Comparison of ENCODE assay signal across 19 cellular contexts in genomic region chr6:16653226-16653625, GRCh38.
DNase-seq lines count a peak whose midpoint lies in the region; ATAC-seq, FAIRE-seq and TF ChIP-seq lines count a peak whose summit lies in the region.
"Had no signal": no experiment of that assay in that cellular context is flagged by ENCODE, and none has a peak within 500 bp of the region (broad histone marks: within the 10 kb centered on the region; RNA-seq: fewer than 3 reads in every experiment).

No MANE protein-coding gene starts in this region.

- H3K27me3 ChIP-seq in CD4-positive, alpha-beta T cell (ENCODE audit: control insufficient read depth, insufficient read depth, low read length): no peaks in the 10 kb centered on the region

- peaks cover 70% of the 10 kb centered on the region for H3K4me1 Mint-ChIP-seq in T-helper 2 cell treated with Interferon-gamma antibody and Interleukin-4, amounts not matched to agents 5 μg/mL and 100 μg/mL, for 36 hours (ENCODE audit: low read depth)
- H3K4me1 Mint-ChIP-seq in CD4-positive, alpha-beta T cell (ENCODE audit: low read depth): peaks cover 63% of the 10 kb centered on the region
- H3K4me1 Mint-ChIP-seq in activated T-helper 2 cell treated with anti-CD3 and anti-CD28 coated beads, Interferon-gamma antibody, Interleukin-2, Interleukin-4, amounts not matched to agents 10 μg/mL and 5 μg/mL and 100 μg/mL, durations not matched to agents 14 hours and 24 hours and 36 hours (ENCODE audit: low read depth): peaks cover 59% of the 10 kb centered on the region

- no peak for ATAC-seq in CD4-positive, alpha-beta T cell (ENCODE audit: poor library complexity)

- CTCF ChIA-PET in CD4-positive, alpha-beta T cell (lab: Charles Lee): interaction anchor here (2.4 kb wide), 1 partner anchor 118 kb away, joined by 6 read pairs; no protein-coding TSS in a partner anchor

- H3K27ac ChIP-seq in CD4-positive, alpha-beta T cell (ENCODE audit: low read depth, low read length): no peak overlapping the region
- H3K27ac ChIP-seq: KMS-11 had no signal

- intact Hi-C loops in CD4-positive, alpha-beta T cell (cut with DNase I, micrococcal nuclease): loop anchor here (5.0 kb wide), 4 partner anchors 44 to 119 kb away; partner anchors contain the start of gene ATXN1 (in 1 of the 2)
- intact Hi-C loops in activated T-helper 2 cell treated with anti-CD3 and anti-CD28 coated beads, Interferon-gamma antibody, Interleukin-2, Interleukin-4, amounts not matched to agents 10 μg/mL and 5 μg/mL and 100 μg/mL, durations not matched to agents 14 hours and 24 hours and 36 hours (cut with micrococcal nuclease): loop anchor here (10.0 kb wide), 1 partner anchor 302 kb away; no protein-coding TSS in a partner anchor

- H3K27me3 Mint-ChIP-seq in T-helper 2 cell treated with Interferon-gamma antibody and Interleukin-4, amounts not matched to agents 5 μg/mL and 100 μg/mL, for 36 hours (ENCODE audit: low read depth): no peaks in the 10 kb centered on the region
- H3K27me3 Mint-ChIP-seq in CD4-positive, alpha-beta T cell: no peaks in the 10 kb centered on the region
- no peaks in the 10 kb centered on the region for H3K27me3 Mint-ChIP-seq in activated T-helper 2 cell treated with anti-CD3 and anti-CD28 coated beads, Interferon-gamma antibody, Interleukin-2, Interleukin-4, amounts not matched to agents 10 μg/mL and 5 μg/mL and 100 μg/mL, durations not matched to agents 14 hours and 24 hours and 36 hours (ENCODE audit: low read depth)

- DNase-seq in T-helper 2 cell treated with Interferon-gamma antibody and Interleukin-4, amounts not matched to agents 5 μg/mL and 100 μg/mL, for 36 hours (ENCODE audit: low spot score): no peak
- DNase-seq in T-helper 2 cell: no peak
- no peak for DNase-seq in CD4-positive, alpha-beta T cell
- no peak for DNase-seq in activated T-helper 2 cell treated with anti-CD3 and anti-CD28 coated beads, Interferon-gamma antibody, Interleukin-2, Interleukin-4, amounts not matched to agents 10 μg/mL and 5 μg/mL and 100 μg/mL, durations not matched to agents 14 hours and 24 hours and 36 hours (ENCODE audit: low spot score)
- peak; percentile 75 for DNase-seq in myocyte (ENCODE audit: low read depth)
- DNase-seq in T-helper 9 cell: no peak
- no peak for DNase-seq in GM19239 (ENCODE audit: insufficient read length, low spot score)
- no peak for DNase-seq in activated CD4-positive, CD25-positive, alpha-beta regulatory T cell treated with anti-CD3 and anti-CD28 coated beads, Interleukin-2, amount 50 U/mL, for 72 hours
- DNase-seq: 8988T, Caco-2, MV-4-11, NCI-H1694 treated with DMSO at 0.1 percent for 48 hours, NCI-H510A treated with DMSO at 0.1 percent for 48 hours, NCI-H774 had no signal

- H3K27ac Mint-ChIP-seq in T-helper 2 cell treated with Interferon-gamma antibody and Interleukin-4, amounts not matched to agents 5 μg/mL and 100 μg/mL, for 36 hours: peak overlapping the region; percentile 57
- peak overlapping the region; percentile 78 for H3K27ac Mint-ChIP-seq in CD4-positive, alpha-beta T cell
- H3K27ac Mint-ChIP-seq in activated T-helper 2 cell treated with anti-CD3 and anti-CD28 coated beads, Interferon-gamma antibody, Interleukin-2, Interleukin-4, amounts not matched to agents 10 μg/mL and 5 μg/mL and 100 μg/mL, durations not matched to agents 14 hours and 24 hours and 36 hours: peak overlapping the region; percentile 12
- H3K27ac Mint-ChIP-seq: CD14-positive monocyte had no signal

- H3K36me3 Mint-ChIP-seq in T-helper 2 cell treated with Interferon-gamma antibody and Interleukin-4, amounts not matched to agents 5 μg/mL and 100 μg/mL, for 36 hours (ENCODE audit: low read depth): peaks cover 56% of the 10 kb centered on the region
- peaks cover 24% of the 10 kb centered on the region for H3K36me3 Mint-ChIP-seq in CD4-positive, alpha-beta T cell (ENCODE audit: low read depth)
- peaks cover 56% of the 10 kb centered on the region for H3K36me3 Mint-ChIP-seq in activated T-helper 2 cell treated with anti-CD3 and anti-CD28 coated beads, Interferon-gamma antibody, Interleukin-2, Interleukin-4, amounts not matched to agents 10 μg/mL and 5 μg/mL and 100 μg/mL, durations not matched to agents 14 hours and 24 hours and 36 hours (ENCODE audit: low read depth)

- peak overlapping the region; percentile 29 for H3K4me3 Mint-ChIP-seq in T-helper 2 cell treated with Interferon-gamma antibody and Interleukin-4, amounts not matched to agents 5 μg/mL and 100 μg/mL, for 36 hours
- H3K4me3 Mint-ChIP-seq in CD4-positive, alpha-beta T cell: no peak overlapping the region
- no peak overlapping the region for H3K4me3 Mint-ChIP-seq in activated T-helper 2 cell treated with anti-CD3 and anti-CD28 coated beads, Interferon-gamma antibody, Interleukin-2, Interleukin-4, amounts not matched to agents 10 μg/mL and 5 μg/mL and 100 μg/mL, durations not matched to agents 14 hours and 24 hours and 36 hours (ENCODE audit: low read depth)
- H3K4me3 Mint-ChIP-seq: CD14-positive monocyte had no signal

- no peak for TF ChIP-seq CTCF in CD4-positive, alpha-beta T cell (IDR thresholded peaks at IDR 0.05)

- POLR2A ChIA-PET in CD4-positive, alpha-beta T cell (lab: Charles Lee): no interaction called here

- FAIRE-seq in GM19239 (lab: Jason Lieb, UNC): no peak
- FAIRE-seq: G401.6, H54, RCC 7860 had no signal

- H3K9me3 ChIP-seq in CD4-positive, alpha-beta T cell (ENCODE audit: control insufficient read depth, low read length): no peaks in the 10 kb centered on the region
- H3K9me3 ChIP-seq: Caco-2 had no signal

- H3K9me3 Mint-ChIP-seq in T-helper 2 cell treated with Interferon-gamma antibody and Interleukin-4, amounts not matched to agents 5 μg/mL and 100 μg/mL, for 36 hours: no peaks in the 10 kb centered on the region
- H3K9me3 Mint-ChIP-seq in CD4-positive, alpha-beta T cell: no peaks in the 10 kb centered on the region
- H3K9me3 Mint-ChIP-seq in activated T-helper 2 cell treated with anti-CD3 and anti-CD28 coated beads, Interferon-gamma antibody, Interleukin-2, Interleukin-4, amounts not matched to agents 10 μg/mL and 5 μg/mL and 100 μg/mL, durations not matched to agents 14 hours and 24 hours and 36 hours: no peaks in the 10 kb centered on the region

Comparison
In these comparisons a context has a peak if more than half of its experiments do, and no peak if none do; other contexts are left out.
1. H3K27ac Mint-ChIP-seq: peak in every context shown above with its lines; median percentile 78 in CD4-positive, alpha-beta T cell; 57 in T-helper 2 cell treated with Interferon-gamma antibody and Interleukin-4, amounts not matched to agents 5 μg/mL and 100 μg/mL, for 36 hours; 12 in activated T-helper 2 cell treated with anti-CD3 and anti-CD28 coated beads, Interferon-gamma antibody, Interleukin-2, Interleukin-4, amounts not matched to agents 10 μg/mL and 5 μg/mL and 100 μg/mL, durations not matched to agents 14 hours and 24 hours and 36 hours.